25 cellular contexts compared by ENCODE assay signal in the genomic region with DNA sequence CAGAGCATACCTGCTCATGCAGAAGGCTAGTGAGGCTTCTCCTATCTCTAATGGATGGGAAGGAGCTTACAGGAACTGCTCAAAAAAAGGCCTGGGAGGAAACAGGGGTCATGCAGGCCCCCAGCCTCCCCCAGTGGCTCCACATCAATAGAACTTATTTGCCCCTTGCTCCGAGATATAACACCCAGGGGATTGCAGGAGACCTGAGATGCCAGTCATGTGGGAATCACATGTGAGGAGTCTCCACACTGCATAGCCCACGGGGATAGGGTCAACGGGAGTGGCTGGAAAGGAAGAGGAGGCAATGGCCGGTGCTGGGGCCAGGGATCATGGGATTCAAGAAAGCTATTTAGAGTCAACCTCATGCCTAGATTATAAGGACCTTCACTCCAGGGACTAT.
"Had no signal": no experiment of that assay in that cellular context is flagged by ENCODE, and none has a peak within 500 bp of the region (broad histone marks: within the 10 kb centered on the region; RNA-seq: fewer than 3 reads in every experiment).

No MANE protein-coding gene starts in this region.

- ATAC-seq: activated CD4-positive, alpha-beta T cell treated with anti-CD3 and anti-CD28 coated beads for 36 hours; activated naive CD4-positive, alpha-beta T cell treated with anti-CD3 and anti-CD28 coated beads, Interleukin-2, amount 50 U/mL, for 72 hours; activated naive CD8-positive, alpha-beta T cell treated with anti-CD3 and anti-CD28 coated beads, Interleukin-2, amount 50 U/mL, for 24 hours; activated T-cell treated with anti-CD3 and anti-CD28 coated beads, Interleukin-2, amount 50 U/mL, for 4 hours; body of pancreas; K562 had no signal

- DNase-seq: activated CD4-positive, alpha-beta memory T cell treated with anti-CD3 and anti-CD28 coated beads, Interleukin-2, amount 10 ng/mL, durations not matched to agents 7 days and 5 days; activated CD4-positive, alpha-beta T cell treated with anti-CD3 and anti-CD28 coated beads for 36 hours; activated CD4-positive, alpha-beta T cell treated with anti-CD3 and anti-CD28 coated beads, Interleukin-2, amount 50 U/mL, for 1 hour; activated CD4-positive, CD25-positive, alpha-beta regulatory T cell; activated effector memory CD4-positive, alpha-beta T cell treated with anti-CD3 and anti-CD28 coated beads, Interleukin-2, amount 50 U/mL, for 16 hours; activated naive CD4-positive, alpha-beta T cell treated with Interleukin-2 at 50 U/mL for 16 hours; activated naive CD8-positive, alpha-beta T cell treated with anti-CD3 and anti-CD28 coated beads, Interleukin-2, amount 50 U/mL, for 24 hours; activated T-cell treated with anti-CD3 and anti-CD28 coated beads, Interleukin-2, amount 50 U/mL, for 4 hours; amniotic stem cell; body of pancreas; Karpas-422; MM.1S; NCI-H1105; NCI-H1436; NCI-H187; NCI-H2081 treated with DMSO at 0.1 percent for 48 hours; NCI-H2171; NCI-H2227 treated with DMSO at 0.1 percent for 48 hours; NCI-H446 treated with DMSO at 0.1 percent for 48 hours; NCI-H526 treated with DMSO at 0.1 percent for 48 hours; NCI-H82; SIG-M5; T-helper 1 cell had no signal
